Comparison of ENCODE assay signal across 8 cellular contexts in genomic region chr19:55062735-55063491, GRCh38. TPM values are rescaled to one million over a fixed set of nuclear protein-coding genes. Genes with fewer than 3 reads are reported as not detected.
A peak's percentile ranks its signal among the peaks of the same experiment; 100 is the strongest.
DNase-seq lines count a peak whose midpoint lies in the region; ATAC-seq and TF ChIP-seq lines count a peak whose summit lies in the region.

Gene RDH13, minus strand, starts transcription at chr19:55063148. Its CDS starts 116 bp downstream, at chr19:55063032.

- peaks cover 5% of the 10 kb centered on the region for H3K4me1 Mint-ChIP-seq in CD4-positive, alpha-beta T cell (ENCODE audit: low read depth)

- POLR2A ChIA-PET in CD4-positive, alpha-beta T cell (lab: Charles Lee): interaction anchor here (0.5 to 2.5 kb wide), 12 partner anchors 10 to 614 kb away, joined by 3 to 9 read pairs (median 5); partner anchors contain the start of genes EPS8L1, LENG8, PPP1R12C and ZNF628

- peak within 1 kb of the TSS; percentile 21 for H3K27ac ChIP-seq in CD4-positive, alpha-beta T cell (ENCODE audit: low read depth, low read length)

- H3K27me3 Mint-ChIP-seq in CD4-positive, alpha-beta T cell: peaks cover 25% of the 10 kb centered on the region

- TF ChIP-seq CTCF in CD4-positive, alpha-beta T cell (IDR thresholded peaks at IDR 0.05): no peak

- peaks cover 17% of the 10 kb centered on the region for H3K36me3 Mint-ChIP-seq in CD4-positive, alpha-beta T cell (ENCODE audit: low read depth)

- peak within 1 kb of the TSS; percentile 73 for H3K27ac Mint-ChIP-seq in CD4-positive, alpha-beta T cell

- H3K9me3 Mint-ChIP-seq in CD4-positive, alpha-beta T cell: no peaks in the 10 kb centered on the region

- H3K27me3 ChIP-seq in CD4-positive, alpha-beta T cell (ENCODE audit: control insufficient read depth, insufficient read depth, low read length): peaks cover 18% of the 10 kb centered on the region

- CTCF ChIA-PET in CD4-positive, alpha-beta T cell (lab: Charles Lee): interaction anchor here (0.8 kb wide), 1 partner anchor 26 kb away, joined by 4 read pairs; no protein-coding TSS in a partner anchor

- intact Hi-C loops in CD4-positive, alpha-beta T cell (cut with DNase I, micrococcal nuclease): loop anchor here in 1 of 2 experiments (1.0 to 2.0 kb wide), 2 partner anchors 18 to 54 kb away; partner anchors contain the start of gene PPP1R12C

- peak within 1 kb of the TSS; percentile 82 for H3K4me3 Mint-ChIP-seq in CD4-positive, alpha-beta T cell

- peak; percentile 95 to 99 (median 97) for DNase-seq in CD4-positive, alpha-beta T cell
- DNase-seq in HT1080 (ENCODE audit: low read depth): peak; percentile 95
- peak; percentile 88 to 90 for DNase-seq in NOMO-1 (lab: John Stamatoyannopoulos, UW; ENCODE audit: unreplicated experiment in 2 of 2)
- DNase-seq in activated CD8-positive, alpha-beta memory T cell treated with anti-CD3 and anti-CD28 coated beads for 1 hour (ENCODE audit: extremely low read depth in 1 of 2, low read depth in 1 of 2): peak; percentile 92 to 98
- peak; percentile 96 for DNase-seq in effector CD8-positive, alpha-beta T cell (lab: John Stamatoyannopoulos, UW)
- peak; percentile 86 for DNase-seq in medulla oblongata (ENCODE audit: extremely low spot score)
- DNase-seq in stimulated activated CD4-positive, alpha-beta T cell treated with anti-CD3 and anti-CD28 coated beads, TNF-alpha, amount 100 ng/mL, for 4 hours (ENCODE audit: low read depth in 3 of 3): peak; percentile 97 to 99 (median 98)

- no peaks in the 10 kb centered on the region for H3K9me3 ChIP-seq in CD4-positive, alpha-beta T cell (ENCODE audit: control insufficient read depth, low read length)

- peak; percentile 99 for ATAC-seq in CD4-positive, alpha-beta T cell (ENCODE audit: poor library complexity)
- peak; percentile 78 for ATAC-seq in GM19467 (IDR thresholded peaks at IDR 0.05; ENCODE audit: unreplicated experiment)

RNA-seq across cellular contexts. Expression of gene RDH13, which starts in this region (rescaled TPM):
- total RNA-seq in CD4-positive, alpha-beta T cell: 1 to 10 TPM; 7.4 to 8.8 TPM
- total RNA-seq in HT1080 (2014; rRNA removed; shearing (Covaris generic)): 15.6 and 18.6 TPM in 2 replicates
- polyA plus RNA-seq in HT1080 (2015; cell fraction: cytosol; rRNA removed): 6.1 and 8.4 TPM in 2 replicates
- 10.7 and 13.7 TPM in 2 replicates for polyA plus RNA-seq in HT1080 (2015; cell fraction: nucleus; rRNA removed)

Comparison
In these comparisons a context has a peak if more than half of its experiments do, and no peak if none do; other contexts are left out.
1. Peak in every context shown above with its lines: DNase-seq, ATAC-seq and H3K27ac ChIP-seq.